Comparison of ENCODE assay signal across 16 cellular contexts in the genomic region with DNA sequence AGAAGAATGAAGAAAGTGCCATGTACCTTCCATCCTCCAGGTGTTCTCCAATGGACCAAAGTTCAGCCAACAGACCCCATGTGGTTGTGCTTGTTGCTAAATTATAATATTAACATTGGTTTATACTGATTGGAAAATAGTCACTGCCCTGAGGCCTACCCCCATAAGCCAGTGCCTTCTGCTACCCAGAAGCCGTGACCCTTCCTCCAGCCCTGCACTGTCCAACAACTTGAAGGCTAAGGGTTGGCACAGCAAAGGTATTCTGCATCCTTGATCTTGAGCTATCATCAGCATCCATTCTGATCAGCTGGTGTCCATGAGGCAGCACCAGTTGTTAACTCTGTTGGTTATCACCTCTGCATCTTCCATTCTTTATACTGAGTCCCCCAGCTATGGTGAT.
A peak's percentile ranks its signal among the peaks of the same experiment; 100 is the strongest.
DNase-seq lines count a peak whose midpoint lies in the region; ATAC-seq and TF ChIP-seq lines count a peak whose summit lies in the region.
"Had no signal": no experiment of that assay in that cellular context is flagged by ENCODE, and none has a peak within 500 bp of the region (broad histone marks: within the 10 kb centered on the region; RNA-seq: fewer than 3 reads in every experiment).

No MANE protein-coding gene starts in this region.

- no peak overlapping the region for H3K4me3 Mint-ChIP-seq in stimulated activated memory B cell treated with anti-CD40 and anti-IgM and Interleukin-4, amounts not matched to agents 10 μg/mL and 1 μg/mL and 100 μg/mL, for 72 hours
- H3K4me3 Mint-ChIP-seq: CD4-positive, alpha-beta memory T cell; HFFc6 had no signal

- H3K27me3 Mint-ChIP-seq in stimulated activated memory B cell treated with anti-CD40 and anti-IgM and Interleukin-4, amounts not matched to agents 10 μg/mL and 1 μg/mL and 100 μg/mL, for 72 hours: no peaks in the 10 kb centered on the region
- H3K27me3 Mint-ChIP-seq: CD4-positive, alpha-beta memory T cell had no signal

- peak overlapping the region; percentile 28; the same call in 1 of the 2 replicates for H3K27ac ChIP-seq in C4-2B
- peak overlapping the region; percentile 41 for H3K27ac ChIP-seq in VCaP
- H3K27ac ChIP-seq: BLaER1 treated with 17β-estradiol and CSF1 and Interleukin-3, amounts not matched to agents 10 nM and 100 nM had no signal

- H3K27ac Mint-ChIP-seq in stimulated activated memory B cell treated with anti-CD40 and anti-IgM and Interleukin-4, amounts not matched to agents 10 μg/mL and 1 μg/mL and 100 μg/mL, for 72 hours: no peak overlapping the region
- H3K27ac Mint-ChIP-seq: CD4-positive, alpha-beta memory T cell; HFFc6 had no signal

- peak; percentile 18 for ATAC-seq in stimulated activated memory B cell treated with anti-CD40 and anti-IgM and Interleukin-4, amounts not matched to agents 10 μg/mL and 1 μg/mL and 100 μg/mL, for 72 hours
- ATAC-seq in HG03025 (IDR thresholded peaks at IDR 0.05; ENCODE audit: low FRiP score, unreplicated experiment): no peak

- DNase-seq in NK-92 (lab: John Stamatoyannopoulos, UW; ENCODE audit: unreplicated experiment): no peak
- DNase-seq in stimulated activated CD4-positive, alpha-beta T cell treated with anti-CD3 and anti-CD28 coated beads, Interleukin-12 subunit alpha, Interleukin-12 subunit beta, amount 100 ng/mL, for 4 hours: no peak
- DNase-seq: ACHN; AML-193; BE2C; Calu3; CD4-positive, alpha-beta memory T cell; COR-L47; DND-41; GOT3 had no signal

- no peaks in the 10 kb centered on the region for H3K4me1 Mint-ChIP-seq in stimulated activated memory B cell treated with anti-CD40 and anti-IgM and Interleukin-4, amounts not matched to agents 10 μg/mL and 1 μg/mL and 100 μg/mL, for 72 hours
- H3K4me1 Mint-ChIP-seq: CD4-positive, alpha-beta memory T cell had no signal

- H3K9me3 Mint-ChIP-seq in stimulated activated memory B cell treated with anti-CD40 and anti-IgM and Interleukin-4, amounts not matched to agents 10 μg/mL and 1 μg/mL and 100 μg/mL, for 72 hours: no peaks in the 10 kb centered on the region
- H3K9me3 Mint-ChIP-seq: CD4-positive, alpha-beta memory T cell; HFFc6 had no signal

- TF ChIP-seq CTCF in C4-2B (conservative IDR thresholded peaks at IDR 0.05) (no peak), VCaP (conservative IDR thresholded peaks at IDR 0.05) (no peak)

- no peaks in the 10 kb centered on the region for H3K36me3 Mint-ChIP-seq in stimulated activated memory B cell treated with anti-CD40 and anti-IgM and Interleukin-4, amounts not matched to agents 10 μg/mL and 1 μg/mL and 100 μg/mL, for 72 hours
- H3K36me3 Mint-ChIP-seq: CD4-positive, alpha-beta memory T cell had no signal
